In genomic region chr5:172776235-172776594, GRCh38 we compare ENCODE assay signal across 15 cellular contexts. TPM values are rescaled to one million over a fixed set of nuclear protein-coding genes. Genes with fewer than 3 reads are reported as not detected.
DNase-seq lines count a peak whose midpoint lies in the region; ATAC-seq and TF ChIP-seq lines count a peak whose summit lies in the region.
"Had no signal": no experiment of that assay in that cellular context is flagged by ENCODE, and none has a peak within 500 bp of the region (broad histone marks: within the 10 kb centered on the region; RNA-seq: fewer than 3 reads in every experiment).

No MANE protein-coding gene starts in this region.

- no peak for ATAC-seq in body of pancreas

- peaks cover 0 to 5% (median 0%) of the 10 kb centered on the region in 7 donors for H3K9me3 Mint-ChIP-seq in CD14-positive monocyte
- H3K9me3 Mint-ChIP-seq: nephron had no signal

- in situ Hi-C loops in KBM-7 (cut with MboI; ENCODE audit: low pct_unique_long_range_greater_than_20kb, low sequenced_read_pairs): no loop called here

- peak overlapping the region; percentile 80 to 100 (median 100) for H3K27ac ChIP-seq in Peyer's patch
- peak overlapping the region; percentile 99 to 100 (median 100) for H3K27ac ChIP-seq in esophagus muscularis mucosa (replicated peaks in 1 of 4)
- H3K27ac ChIP-seq in prostate gland: peak overlapping the region; percentile 98 to 100
- peak overlapping the region in 2 of 4 donors; percentile 99 for H3K27ac ChIP-seq in body of pancreas
- H3K27ac ChIP-seq: WERI-Rb-1 had no signal

- 83% methylated on average over 2 of the region's 2 CpGs for WGBS in esophagus muscularis mucosa
- WGBS in prostate gland: 45% methylated on average over 2 of the region's 2 CpGs
- 69 to 70% methylated on average over 2 of the region's 2 CpGs for WGBS in body of pancreas, 2 donors

- no peaks in the 10 kb centered on the region for H3K36me3 ChIP-seq in Peyer's patch
- no peaks in the 10 kb centered on the region for H3K36me3 ChIP-seq in esophagus muscularis mucosa
- H3K36me3 ChIP-seq in prostate gland: no peaks in the 10 kb centered on the region
- no peaks in the 10 kb centered on the region for H3K36me3 ChIP-seq in body of pancreas (replicated peaks in 1 of 2; ENCODE audit: insufficient read depth in 1 of 2, low read depth in 2 of 2)
- H3K36me3 ChIP-seq: WERI-Rb-1 had no signal

- peaks cover 62% of the 10 kb centered on the region for H3K4me1 Mint-ChIP-seq in CD14-positive monocyte

- H3K27me3 Mint-ChIP-seq in CD14-positive monocyte (ENCODE audit: low read depth in 3 of 3): peaks cover 0 to 9% (median 0%) of the 10 kb centered on the region in 3 donors

- H3K27ac Mint-ChIP-seq in CD14-positive monocyte: peak overlapping the region; percentile 99 to 100 (median 100)

- H3K4me1 ChIP-seq in Peyer's patch (peaks cover 16 to 60% (median 28%) of the 10 kb centered on the region in 4 donors), esophagus muscularis mucosa (peaks cover 38 to 73% (median 68%) of the 10 kb centered on the region in 4 donors), prostate gland (replicated peaks) (peaks cover 20% of the 10 kb centered on the region), body of pancreas (peaks cover 54% of the 10 kb centered on the region)

- DNase-seq in CD14-positive monocyte (ENCODE audit: low spot score) (no peak), Peyer's patch (peak in 1 of 3 donors; percentile 41), esophagus muscularis mucosa (ENCODE audit: extremely low spot score) (no peak), prostate gland (ENCODE audit: low spot score) (peak; percentile 78), glomerular visceral epithelial cell (ENCODE audit: extremely low spot score) (no peak), NOMO-1 (lab: John Stamatoyannopoulos, UW; ENCODE audit: unreplicated experiment in 2 of 2) (no peak), body of pancreas (no peak), KBM-7 (no peak)
- DNase-seq: activated T-cell treated with anti-CD3 and anti-CD28 coated beads, Interleukin-2, amount 50 U/mL, for 48 hours; NCI-H1092 treated with DMSO at 0.1 percent for 48 hours; NCI-H510A treated with DMSO at 0.1 percent for 48 hours; SHP77 treated with DMSO at 0.1 percent for 48 hours; stimulated activated CD4-positive, alpha-beta T cell treated with anti-CD3 and anti-CD28 coated beads, Interleukin-15, amount 100 ng/mL, for 24 hours; WERI-Rb-1 had no signal

- peaks cover 16 to 20% of the 10 kb centered on the region in 2 donors for H3K36me3 Mint-ChIP-seq in CD14-positive monocyte

- H3K4me3 Mint-ChIP-seq in CD14-positive monocyte: peak overlapping the region; percentile 32 to 68
- H3K4me3 Mint-ChIP-seq: nephron had no signal

- intact Hi-C loops in CD14-positive monocyte (cut with micrococcal nuclease): loop anchor here in 1 of 2 donors (10.0 kb wide), 1 partner anchor 59 kb away; the partner anchor contains the start of gene ERGIC1
- intact Hi-C loops in esophagus muscularis mucosa (cut with DNase I): no loop called here
- intact Hi-C loops in prostate gland (cut with DNase I): loop anchor here (5.0 kb wide), 1 partner anchor 61 kb away; no protein-coding TSS in a partner anchor
- intact Hi-C loops in body of pancreas (cut with DNase I): no loop called here

- TF ChIP-seq EP300 in esophagus muscularis mucosa (IDR thresholded peaks at IDR 0.05): no peak

- H3K9me3 ChIP-seq in Peyer's patch (no peaks in the 10 kb centered on the region), esophagus muscularis mucosa (no peaks in the 10 kb centered on the region), prostate gland (no peaks in the 10 kb centered on the region), body of pancreas (no peaks in the 10 kb centered on the region)

- H3K27me3 ChIP-seq in Peyer's patch: no peaks in the 10 kb centered on the region
- H3K27me3 ChIP-seq in esophagus muscularis mucosa: no peaks in the 10 kb centered on the region
- H3K27me3 ChIP-seq in prostate gland (replicated peaks; ENCODE audit: insufficient read depth): no peaks in the 10 kb centered on the region
- no peaks in the 10 kb centered on the region for H3K27me3 ChIP-seq in body of pancreas

- no peak overlapping the region for H3K4me3 ChIP-seq in Peyer's patch
- H3K4me3 ChIP-seq in esophagus muscularis mucosa: no peak overlapping the region
- no peak overlapping the region for H3K4me3 ChIP-seq in prostate gland
- H3K4me3 ChIP-seq in body of pancreas: no peak overlapping the region

- TF ChIP-seq CTCF in CD14-positive monocyte (IDR thresholded peaks at IDR 0.05) (no peak), Peyer's patch (IDR thresholded peaks at IDR 0.05) (no peak), esophagus muscularis mucosa (IDR thresholded peaks at IDR 0.05) (no peak), prostate gland (IDR thresholded peaks at IDR 0.05) (no peak), body of pancreas (IDR thresholded peaks at IDR 0.05) (no peak)

- no peak for TF ChIP-seq POLR2A in Peyer's patch (IDR thresholded peaks at IDR 0.05)
- no peak for TF ChIP-seq POLR2A in esophagus muscularis mucosa (IDR thresholded peaks at IDR 0.05; ENCODE audit: low read depth)
- TF ChIP-seq POLR2A in prostate gland (IDR thresholded peaks at IDR 0.05): no peak
- no peak for TF ChIP-seq POLR2A in body of pancreas (IDR thresholded peaks at IDR 0.05)

RNA-seq across cellular contexts. Expression of gene DUSP1, which starts 5.2 kb away (rescaled TPM):
- 1,000 to 10,000 TPM; 1,963 to 3,954 TPM for polyA plus RNA-seq in CD14-positive monocyte
- total RNA-seq in Peyer's patch (100 to 1,000 TPM; 155 to 427 (median 285) TPM), esophagus muscularis mucosa (100 to 1,000 TPM; 455 to 718 (median 676) TPM), prostate gland (100 to 1,000 TPM; 559 to 659 TPM), body of pancreas (100 to 1,000 TPM; 248 to 808 TPM)

RNA-seq across cellular contexts. Expression of gene ERGIC1, which starts 57.8 kb away (rescaled TPM):
- polyA plus RNA-seq in CD14-positive monocyte: 10 to 100 TPM; 28.3 to 34.1 TPM
- 100 to 1,000 TPM; 113 to 180 (median 143) TPM for total RNA-seq in Peyer's patch
- 100 to 1,000 TPM; 105 to 161 (median 145) TPM for total RNA-seq in esophagus muscularis mucosa
- 100 to 1,000 TPM; 228 to 380 TPM for total RNA-seq in prostate gland
- 10 to 100 TPM; 46.5 to 93.1 TPM for total RNA-seq in body of pancreas
